In genomic region chr1:23368562-23369334, GRCh38 we compare ENCODE assay signal across 1 cellular context.
TF ChIP-seq lines count a peak whose summit lies in the region.

No MANE protein-coding gene starts in this region.

TF ChIP-seq in GM12878, 131 proteins besides CTCF, POLR2A, EP300 and RAD21 (continues in another document):
- peak; percentile 97 for TF ChIP-seq CREB1 (IDR thresholded peaks at IDR 0.05; ENCODE audit: low read depth)
- TF ChIP-seq RUNX3 (IDR thresholded peaks at IDR 0.05; ENCODE audit: low read length) = peak; percentile 78
- no peak for TF ChIP-seq KAT2A (conservative IDR thresholded peaks at IDR 0.05; ENCODE audit: control insufficient read depth, low read depth, low read length)
- TF ChIP-seq POU2F2 (IDR thresholded peaks at IDR 0.05; ENCODE audit: borderline replicate concordance, low read depth, low read length) = 0 out of 3 replicates have a peak, but pooled peaks have one; percentile 7
- no peak for TF ChIP-seq POLR2AphosphoS5 (IDR thresholded peaks at IDR 0.05; ENCODE audit: low read length)
- TF ChIP-seq JUND (IDR thresholded peaks at IDR 0.05; ENCODE audit: low read depth, low read length) = no peak
- peak; percentile 93 for TF ChIP-seq TARDBP (IDR thresholded peaks at IDR 0.05; ENCODE audit: borderline replicate concordance)
- no peak for TF ChIP-seq KDM1A (IDR thresholded peaks at IDR 0.05; ENCODE audit: borderline replicate concordance)
- no peak for TF ChIP-seq BACH1 (IDR thresholded peaks at IDR 0.05; ENCODE audit: borderline replicate concordance)
- no peak for TF ChIP-seq PRDM15 (CRISPR knock-in tag; IDR thresholded peaks at IDR 0.05)
- TF ChIP-seq GATAD2B (conservative IDR thresholded peaks at IDR 0.05; ENCODE audit: low read depth) = peak; percentile 85
- TF ChIP-seq MXI1 (IDR thresholded peaks at IDR 0.05; ENCODE audit: low read depth, low read length) = peak; percentile 71
- TF ChIP-seq KLF5 (IDR thresholded peaks at IDR 0.05; ENCODE audit: partially characterized antibody) = peak; percentile 38
- TF ChIP-seq SRF (IDR thresholded peaks at IDR 0.05; ENCODE audit: low read depth in 2 of 2, low read length in 2 of 2) = peak in 1 of 2 experiments; percentile 82; a peak in 2 of 4 replicates
- peak; percentile 43; the same call in 1 of the 2 replicates for TF ChIP-seq YY1 (IDR thresholded peaks at IDR 0.05; ENCODE audit: low read depth, low read length)
- 0 out of 2 replicates have a peak, but pooled peaks have one; percentile 37 for TF ChIP-seq MEF2A (IDR thresholded peaks at IDR 0.05; ENCODE audit: insufficient read depth, low read depth, low read length)
- no peak for TF ChIP-seq NR2C2 (IDR thresholded peaks at IDR 0.05; ENCODE audit: borderline replicate concordance, control insufficient read depth, insufficient read length, low read depth)
- 0 out of 2 replicates have a peak, but pooled peaks have one; percentile 7 for TF ChIP-seq SMC3 (IDR thresholded peaks at IDR 0.05; ENCODE audit: borderline replicate concordance, low read length)
- no peak for TF ChIP-seq ZBTB11 (CRISPR knock-in tag; IDR thresholded peaks at IDR 0.05)
- 0 out of 2 replicates have a peak, but pooled peaks have one; percentile 17 for TF ChIP-seq NRF1 (conservative IDR thresholded peaks at IDR 0.05; ENCODE audit: low read depth, low read length)
- TF ChIP-seq CUX1 (IDR thresholded peaks at IDR 0.05; ENCODE audit: insufficient replicate concordance, low read depth, low read length) = peak; percentile 6
- TF ChIP-seq SMARCA5 (IDR thresholded peaks at IDR 0.05) = no peak
- peak; percentile 97 for TF ChIP-seq CREM (IDR thresholded peaks at IDR 0.05; ENCODE audit: low read depth)
- peak; percentile 88 for TF ChIP-seq HCFC1 (IDR thresholded peaks at IDR 0.05; ENCODE audit: low read length)
- peak; percentile 67 for TF ChIP-seq LARP7 (IDR thresholded peaks at IDR 0.05)
- TF ChIP-seq ESRRA (IDR thresholded peaks at IDR 0.05; ENCODE audit: low read length) = 0 out of 2 replicates have a peak, but pooled peaks have one; percentile 33
- TF ChIP-seq ZNF384 (IDR thresholded peaks at IDR 0.05; ENCODE audit: borderline replicate concordance, low read depth, low read length) = no peak
- TF ChIP-seq ZBTB40 (IDR thresholded peaks at IDR 0.05; ENCODE audit: borderline replicate concordance) = no peak; the same call in 1 of the 2 replicates
- 0 out of 2 replicates have a peak, but pooled peaks have one; percentile 26 for TF ChIP-seq GABPA (IDR thresholded peaks at IDR 0.05; ENCODE audit: low read depth)
- TF ChIP-seq IRF3 (IDR thresholded peaks at IDR 0.05) = no peak; the same call in 1 of the 2 replicates
- peak; percentile 63 for TF ChIP-seq SP1 (IDR thresholded peaks at IDR 0.05; ENCODE audit: low read depth, low read length)
- TF ChIP-seq ATF3 (IDR thresholded peaks at IDR 0.05; ENCODE audit: borderline replicate concordance, extremely low read depth, low read depth, low read length) = peak; percentile 77; the same call in 1 of the 2 replicates
- TF ChIP-seq TCF7 (IDR thresholded peaks at IDR 0.05; ENCODE audit: borderline replicate concordance) = no peak
- no peak for TF ChIP-seq TCF3 (IDR thresholded peaks at IDR 0.05; ENCODE audit: borderline replicate concordance, insufficient read depth, low read depth, low read length)
- TF ChIP-seq RAD51 (IDR thresholded peaks at IDR 0.05) = no peak
- TF ChIP-seq TAF1 (IDR thresholded peaks at IDR 0.05; ENCODE audit: borderline replicate concordance, low read depth, low read length) = peak; percentile 63; the same call in 1 of the 2 replicates
- TF ChIP-seq RELA (IDR thresholded peaks at IDR 0.05; ENCODE audit: borderline replicate concordance, partially characterized antibody) = no peak
- no peak for TF ChIP-seq EED (IDR thresholded peaks at IDR 0.05; ENCODE audit: low read depth)
- TF ChIP-seq MTA2 (IDR thresholded peaks at IDR 0.05; ENCODE audit: low read depth) = no peak
- TF ChIP-seq DPF2 (IDR thresholded peaks at IDR 0.05) = peak; percentile 22
- TF ChIP-seq ZBED1 (IDR thresholded peaks at IDR 0.05; ENCODE audit: borderline replicate concordance) = no peak
- peak; percentile 62; the same call in 1 of the 2 replicates for TF ChIP-seq NBN (IDR thresholded peaks at IDR 0.05)
- TF ChIP-seq RB1 (IDR thresholded peaks at IDR 0.05; ENCODE audit: borderline replicate concordance) = no peak
